In genomic region chr2:190319557-190320498, GRCh38 we compare ENCODE assay signal across 1 cellular context.
TF ChIP-seq lines count a peak whose summit lies in the region.

A gene with protein sequence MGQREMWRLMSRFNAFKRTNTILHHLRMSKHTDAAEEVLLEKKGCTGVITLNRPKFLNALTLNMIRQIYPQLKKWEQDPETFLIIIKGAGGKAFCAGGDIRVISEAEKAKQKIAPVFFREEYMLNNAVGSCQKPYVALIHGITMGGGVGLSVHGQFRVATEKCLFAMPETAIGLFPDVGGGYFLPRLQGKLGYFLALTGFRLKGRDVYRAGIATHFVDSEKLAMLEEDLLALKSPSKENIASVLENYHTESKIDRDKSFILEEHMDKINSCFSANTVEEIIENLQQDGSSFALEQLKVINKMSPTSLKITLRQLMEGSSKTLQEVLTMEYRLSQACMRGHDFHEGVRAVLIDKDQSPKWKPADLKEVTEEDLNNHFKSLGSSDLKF (minus strand): TSS chr2:190319826. CDS start chr2:190319750, 76 bp downstream.

TF ChIP-seq in HepG2, 621 proteins besides CTCF, POLR2A, EP300 and RAD21 (continued from another document and continues in another):
- TF ChIP-seq ZBTB40 (IDR thresholded peaks at IDR 0.05) (peak; percentile 48), ZBTB40 (CRISPR knock-in tag; IDR thresholded peaks at IDR 0.05) (peak; percentile 56; the same call in 1 of the 2 replicates), RAD51 (IDR thresholded peaks at IDR 0.05; ENCODE audit: borderline replicate concordance) (no peak), CHD2 (IDR thresholded peaks at IDR 0.05; ENCODE audit: low read depth, low read length) (peak; percentile 95), ZNF790 (CRISPR knock-in tag; IDR thresholded peaks at IDR 0.05; ENCODE audit: borderline replicate concordance) (peak; percentile 97; the same call in 1 of the 2 replicates), ZNF710 (CRISPR knock-in tag; IDR thresholded peaks at IDR 0.05; ENCODE audit: borderline replicate concordance) (peak; percentile 92), JUNB (CRISPR knock-in tag; IDR thresholded peaks at IDR 0.05; ENCODE audit: borderline replicate concordance) (no peak), HES4 (CRISPR knock-in tag; IDR thresholded peaks at IDR 0.05; ENCODE audit: borderline replicate concordance) (peak; percentile 93), ARID2 (CRISPR knock-in tag; IDR thresholded peaks at IDR 0.05; ENCODE audit: borderline replicate concordance) (peak; percentile 91), CC2D1A (CRISPR knock-in tag; IDR thresholded peaks at IDR 0.05) (no peak), ZXDC (CRISPR knock-in tag; IDR thresholded peaks at IDR 0.05) (0 out of 2 replicates have a peak, but pooled peaks have one; percentile 8), SMARCC2 (IDR thresholded peaks at IDR 0.05) (no peak), ZNF292 (CRISPR knock-in tag; IDR thresholded peaks at IDR 0.05; ENCODE audit: borderline replicate concordance, low read depth) (peak; percentile 99), ZNF652 (CRISPR knock-in tag; IDR thresholded peaks at IDR 0.05; ENCODE audit: borderline replicate concordance, low read depth) (no peak), SALL2 (CRISPR knock-in tag; IDR thresholded peaks at IDR 0.05) (peak; percentile 81; the same call in 1 of the 2 replicates), SETDB1 (CRISPR knock-in tag; IDR thresholded peaks at IDR 0.05; ENCODE audit: borderline replicate concordance) (no peak), TFDP2 (CRISPR knock-in tag; IDR thresholded peaks at IDR 0.05) (peak; percentile 89), NCOR1 (IDR thresholded peaks at IDR 0.05; ENCODE audit: borderline replicate concordance, low read length) (no peak; the same call in 1 of the 2 replicates), ZNF512 (CRISPR knock-in tag; IDR thresholded peaks at IDR 0.05) (no peak; the same call in 1 of the 2 replicates), KAT7 (CRISPR knock-in tag; IDR thresholded peaks at IDR 0.05; ENCODE audit: borderline replicate concordance) (peak; percentile 99), KMT2B (CRISPR knock-in tag; IDR thresholded peaks at IDR 0.05) (peak; percentile 99), POGZ (CRISPR knock-in tag; IDR thresholded peaks at IDR 0.05) (peak; percentile 100), MAZ (IDR thresholded peaks at IDR 0.05; ENCODE audit: borderline replicate concordance, low read depth, low read length) (peak; percentile 72), MAZ (CRISPR knock-in tag; IDR thresholded peaks at IDR 0.05; ENCODE audit: low read depth) (peak; percentile 96), TGIF2 (CRISPR knock-in tag; IDR thresholded peaks at IDR 0.05) (peak; percentile 88), EEA1 (CRISPR knock-in tag; IDR thresholded peaks at IDR 0.05; ENCODE audit: borderline replicate concordance) (no peak; the same call in 1 of the 2 replicates)
- TF ChIP-seq, protein P1, sequence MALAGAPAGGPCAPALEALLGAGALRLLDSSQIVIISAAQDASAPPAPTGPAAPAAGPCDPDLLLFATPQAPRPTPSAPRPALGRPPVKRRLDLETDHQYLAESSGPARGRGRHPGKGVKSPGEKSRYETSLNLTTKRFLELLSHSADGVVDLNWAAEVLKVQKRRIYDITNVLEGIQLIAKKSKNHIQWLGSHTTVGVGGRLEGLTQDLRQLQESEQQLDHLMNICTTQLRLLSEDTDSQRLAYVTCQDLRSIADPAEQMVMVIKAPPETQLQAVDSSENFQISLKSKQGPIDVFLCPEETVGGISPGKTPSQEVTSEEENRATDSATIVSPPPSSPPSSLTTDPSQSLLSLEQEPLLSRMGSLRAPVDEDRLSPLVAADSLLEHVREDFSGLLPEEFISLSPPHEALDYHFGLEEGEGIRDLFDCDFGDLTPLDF (CRISPR knock-in tag; IDR thresholded peaks at IDR 0.05), result no peak; the same call in 1 of the 2 replicates
- TF ChIP-seq, protein P2, sequence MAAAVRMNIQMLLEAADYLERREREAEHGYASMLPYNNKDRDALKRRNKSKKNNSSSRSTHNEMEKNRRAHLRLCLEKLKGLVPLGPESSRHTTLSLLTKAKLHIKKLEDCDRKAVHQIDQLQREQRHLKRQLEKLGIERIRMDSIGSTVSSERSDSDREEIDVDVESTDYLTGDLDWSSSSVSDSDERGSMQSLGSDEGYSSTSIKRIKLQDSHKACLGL (CRISPR knock-in tag; IDR thresholded peaks at IDR 0.05), result peak; percentile 86
- TF ChIP-seq, protein P3, sequence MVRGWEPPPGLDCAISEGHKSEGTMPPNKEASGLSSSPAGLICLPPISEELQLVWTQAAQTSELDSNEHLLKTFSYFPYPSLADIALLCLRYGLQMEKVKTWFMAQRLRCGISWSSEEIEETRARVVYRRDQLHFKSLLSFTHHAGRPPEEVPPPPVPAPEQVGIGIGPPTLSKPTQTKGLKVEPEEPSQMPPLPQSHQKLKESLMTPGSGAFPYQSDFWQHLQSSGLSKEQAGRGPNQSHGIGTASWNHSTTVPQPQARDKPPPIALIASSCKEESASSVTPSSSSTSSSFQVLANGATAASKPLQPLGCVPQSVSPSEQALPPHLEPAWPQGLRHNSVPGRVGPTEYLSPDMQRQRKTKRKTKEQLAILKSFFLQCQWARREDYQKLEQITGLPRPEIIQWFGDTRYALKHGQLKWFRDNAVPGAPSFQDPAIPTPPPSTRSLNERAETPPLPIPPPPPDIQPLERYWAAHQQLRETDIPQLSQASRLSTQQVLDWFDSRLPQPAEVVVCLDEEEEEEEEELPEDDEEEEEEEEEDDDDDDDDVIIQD (CRISPR knock-in tag; IDR thresholded peaks at IDR 0.05; ENCODE audit: low read depth), result peak; percentile 100
- TF ChIP-seq, protein P4, sequence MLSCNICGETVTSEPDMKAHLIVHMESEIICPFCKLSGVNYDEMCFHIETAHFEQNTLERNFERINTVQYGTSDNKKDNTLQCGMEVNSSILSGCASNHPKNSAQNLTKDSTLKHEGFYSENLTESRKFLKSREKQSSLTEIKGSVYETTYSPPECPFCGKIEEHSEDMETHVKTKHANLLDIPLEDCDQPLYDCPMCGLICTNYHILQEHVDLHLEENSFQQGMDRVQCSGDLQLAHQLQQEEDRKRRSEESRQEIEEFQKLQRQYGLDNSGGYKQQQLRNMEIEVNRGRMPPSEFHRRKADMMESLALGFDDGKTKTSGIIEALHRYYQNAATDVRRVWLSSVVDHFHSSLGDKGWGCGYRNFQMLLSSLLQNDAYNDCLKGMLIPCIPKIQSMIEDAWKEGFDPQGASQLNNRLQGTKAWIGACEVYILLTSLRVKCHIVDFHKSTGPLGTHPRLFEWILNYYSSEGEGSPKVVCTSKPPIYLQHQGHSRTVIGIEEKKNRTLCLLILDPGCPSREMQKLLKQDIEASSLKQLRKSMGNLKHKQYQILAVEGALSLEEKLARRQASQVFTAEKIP (CRISPR knock-in tag; IDR thresholded peaks at IDR 0.05; ENCODE audit: borderline replicate concordance), result no peak
